ENCODE assay signal across 22 cellular contexts in genomic region chr4:60729194-60729593, GRCh38.
"Had no signal": no experiment of that assay in that cellular context is flagged by ENCODE, and none has a peak within 500 bp of the region (broad histone marks: within the 10 kb centered on the region; RNA-seq: fewer than 3 reads in every experiment).

No MANE protein-coding gene starts in this region.

- H3K9me3 ChIP-seq: gastrocnemius medialis, upper lobe of right lung had no signal

- H3K4me1 ChIP-seq: gastrocnemius medialis, left ventricle myocardium inferior, upper lobe of right lung had no signal

- H3K36me3 ChIP-seq: gastrocnemius medialis, left ventricle myocardium inferior, upper lobe of right lung had no signal

- H3K4me1 Mint-ChIP-seq: nephron progenitor cell, T-cell had no signal

- H3K4me3 Mint-ChIP-seq: activated CD8-positive, alpha-beta T cell treated with anti-CD3 and anti-CD28 coated beads, Interleukin-2, amount 10 ng/mL, durations not matched to agents 7 days and 5 days; activated T-cell treated with anti-CD3 and anti-CD28 coated beads, Interleukin-2, amount 50 U/mL, for 24 hours; nephron progenitor cell; T-cell had no signal

- H3K27ac ChIP-seq: dorsolateral prefrontal cortex, epithelial cell of prostate, gastrocnemius medialis, left ventricle myocardium inferior, upper lobe of right lung had no signal

- H3K4me3 ChIP-seq: dorsolateral prefrontal cortex, gastrocnemius medialis, left ventricle myocardium inferior, upper lobe of right lung had no signal

- H3K27ac Mint-ChIP-seq: activated CD8-positive, alpha-beta T cell treated with anti-CD3 and anti-CD28 coated beads, Interleukin-2, amount 10 ng/mL, durations not matched to agents 7 days and 5 days; activated T-cell treated with anti-CD3 and anti-CD28 coated beads, Interleukin-2, amount 50 U/mL, for 24 hours; activated T-helper 2 cell treated with anti-CD3 and anti-CD28 coated beads, Interferon-gamma antibody, Interleukin-2, Interleukin-4, amounts not matched to agents 10 μg/mL and 5 μg/mL and 100 μg/mL, durations not matched to agents 14 hours and 24 hours and 36 hours; nephron progenitor cell; T-cell had no signal

- H3K27me3 Mint-ChIP-seq: activated T-cell treated with anti-CD3 and anti-CD28 coated beads, Interleukin-2, amount 50 U/mL, for 24 hours; T-cell had no signal

- DNase-seq: activated CD4-positive, alpha-beta T cell treated with anti-CD3 and anti-CD28 coated beads for 48 hours; activated CD4-positive, CD25-positive, alpha-beta regulatory T cell; activated CD8-positive, alpha-beta T cell treated with anti-CD3 and anti-CD28 coated beads, Interleukin-2, amount 10 ng/mL, durations not matched to agents 7 days and 5 days; activated naive CD4-positive, alpha-beta T cell treated with anti-CD3 and anti-CD28 coated beads, Interleukin-2, amount 50 U/mL, for 16 hours; activated T-cell treated with anti-CD3 and anti-CD28 coated beads, Interleukin-2, amount 50 U/mL, for 24 hours; dorsolateral prefrontal cortex; gastrocnemius medialis; head of caudate nucleus; kidney glomerular epithelial cell; left ventricle myocardium inferior; nephron progenitor cell; nucleus accumbens; posterior cingulate gyrus; stimulated activated CD4-positive, alpha-beta T cell treated with anti-CD3 and anti-CD28 coated beads, Interleukin-12 subunit alpha, Interleukin-12 subunit beta, amount 100 ng/mL, for 4 hours; stimulated activated CD4-positive, alpha-beta T cell treated with anti-CD3 and anti-CD28 coated beads, Interleukin-1b, Interleukin-23, amount 100 ng/mL, for 48 hours; stimulated activated CD8-positive, alpha-beta memory T cell treated with anti-CD3 and anti-CD28 coated beads, Interleukin-4, amount 100 ng/mL, for 48 hours; stimulated activated naive CD4-positive, alpha-beta T cell; T-cell; T-helper 9 cell; upper lobe of right lung had no signal

- H3K36me3 Mint-ChIP-seq: T-cell had no signal

- H3K27me3 ChIP-seq: dorsolateral prefrontal cortex, gastrocnemius medialis, upper lobe of right lung had no signal
